19 cellular contexts compared by ENCODE assay signal in the genomic region with DNA sequence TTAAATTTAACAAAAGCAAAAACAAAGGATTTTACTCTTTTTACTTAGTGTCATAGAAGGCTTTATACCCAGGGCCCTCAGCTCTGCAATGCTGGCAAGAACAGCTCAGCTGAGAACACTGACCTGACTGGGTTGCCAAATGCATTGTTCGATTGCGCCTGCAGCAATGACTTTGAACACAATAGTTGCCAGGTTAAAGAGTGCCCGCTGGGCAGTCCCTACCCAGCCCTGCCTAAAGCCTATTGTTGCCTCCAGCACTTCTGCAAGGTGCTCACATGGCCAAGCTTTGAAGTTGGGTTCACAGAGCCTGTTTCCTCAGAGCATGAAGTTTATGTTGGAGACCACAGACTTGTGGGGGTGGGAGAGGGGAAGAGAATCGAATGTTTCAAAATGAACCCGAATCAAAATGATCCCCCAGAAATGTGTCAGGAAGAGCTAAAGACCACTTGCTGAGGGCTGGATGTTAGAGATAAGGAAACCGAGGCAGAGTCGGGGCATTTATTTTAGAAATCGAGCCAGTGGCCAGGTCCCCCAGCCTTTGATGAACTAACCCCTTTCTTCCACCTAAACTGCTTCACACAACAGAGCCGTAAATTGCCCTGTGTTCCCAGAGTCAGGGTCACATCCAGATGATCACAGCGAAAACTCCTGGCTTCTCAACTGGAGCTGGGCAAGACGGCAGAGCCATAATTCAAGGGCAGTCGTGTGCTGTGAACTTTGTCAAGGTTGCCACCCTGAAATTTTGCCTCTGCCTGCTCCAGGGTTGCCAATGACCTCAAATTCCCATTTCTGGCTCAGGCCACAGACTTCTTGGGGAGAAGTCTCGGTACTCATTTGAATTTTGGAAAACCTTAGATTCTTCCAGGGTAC. TPM values are rescaled to one million over a fixed set of nuclear protein-coding genes. Genes with fewer than 3 reads are reported as not detected.
DNase-seq lines count a peak whose midpoint lies in the region; ATAC-seq, FAIRE-seq and TF ChIP-seq lines count a peak whose summit lies in the region.
"Had no signal": no experiment of that assay in that cellular context is flagged by ENCODE, and none has a peak within 500 bp of the region (broad histone marks: within the 10 kb centered on the region; RNA-seq: fewer than 3 reads in every experiment).

No MANE protein-coding gene starts in this region.

- peak; percentile 44 to 68 for DNase-seq in NCI-H2081 (lab: John Stamatoyannopoulos, UW)
- no peak for DNase-seq in NCI-H2081 treated with DMSO at 0.1 percent for 48 hours (lab: John Stamatoyannopoulos, UW)
- peak; percentile 80 for DNase-seq in NCI-H345 (lab: John Stamatoyannopoulos, UW)
- peak in 2 of 6 donors; percentile 36 to 46 for DNase-seq in pancreas
- no peak for DNase-seq in AML-193 (lab: John Stamatoyannopoulos, UW)
- no peak for DNase-seq in lower lobe of right lung
- DNase-seq: CD4-positive, CD25-positive, alpha-beta regulatory T cell; MG63; NCI-H1105 treated with DMSO at 0.1 percent for 48 hours; NCI-H2171 treated with DMSO at 0.1 percent for 48 hours; NCI-H510A treated with DMSO at 0.1 percent for 48 hours; PC-3; T-helper 1 cell had no signal

- H3K9ac ChIP-seq in iPS-20b (ENCODE audit: low read depth, low read length): no peak overlapping the region
- H3K9ac ChIP-seq: KMS-11 had no signal

- H3K4me3 ChIP-seq in iPS-20b (ENCODE audit: low read length) (0 out of 2 replicates have a peak overlapping the region, but pooled peaks have one; percentile 2), pancreas (no peak overlapping the region), lower lobe of right lung (no peak overlapping the region)
- H3K4me3 ChIP-seq: MG63, SJSA1 had no signal

- 57 to 59% methylated on average over 13 of the region's 13 CpGs for WGBS in pancreas, 2 donors

- H3K4me1 ChIP-seq in iPS-20b (ENCODE audit: insufficient read depth, low read length) (peaks cover 13% of the 10 kb centered on the region; the same call in 1 of the 2 replicates), pancreas (peaks cover 13 to 24% (median 16%) of the 10 kb centered on the region in 3 donors), lower lobe of right lung (no peaks in the 10 kb centered on the region)
- H3K4me1 ChIP-seq: SJSA1 had no signal

- no peak for FAIRE-seq in pancreas (lab: Jason Lieb, UNC)
- FAIRE-seq: H54 had no signal

- intact Hi-C loops in pancreas (cut with DNase I): no loop called here
- intact Hi-C loops in lower lobe of right lung (cut with DNase I): no loop called here

- H3K27me3 ChIP-seq in iPS-20b (ENCODE audit: insufficient read depth, low read length) (peaks cover 6% of the 10 kb centered on the region; the same call in 1 of the 2 replicates), pancreas (no peaks in the 10 kb centered on the region), lower lobe of right lung (ENCODE audit: low read depth) (no peaks in the 10 kb centered on the region)
- H3K27me3 ChIP-seq: MG63, SJSA1 had no signal

- H3K36me3 ChIP-seq in iPS-20b (ENCODE audit: insufficient read depth, low read depth, low read length) (no peaks in the 10 kb centered on the region), pancreas (no peaks in the 10 kb centered on the region), lower lobe of right lung (no peaks in the 10 kb centered on the region)
- H3K36me3 ChIP-seq: MG63, SJSA1 had no signal

- no peak overlapping the region for H3K27ac ChIP-seq in iPS-20b (ENCODE audit: low read length)
- no peak overlapping the region for H3K27ac ChIP-seq in pancreas
- H3K27ac ChIP-seq in lower lobe of right lung: no peak overlapping the region
- H3K27ac ChIP-seq: KMS-11, SJSA1 had no signal

- ATAC-seq in pancreas: peak in 3 of 4 donors; percentile 50 to 74 (median 68)
- ATAC-seq in lower lobe of right lung: no peak
- no peak for ATAC-seq in HG03571 (IDR thresholded peaks at IDR 0.05; ENCODE audit: unreplicated experiment)
- ATAC-seq: PC-3 had no signal

- H3K9me3 ChIP-seq in iPS-20b (ENCODE audit: insufficient read depth, low read depth, low read length): no peaks in the 10 kb centered on the region
- H3K9me3 ChIP-seq in pancreas: no peaks in the 10 kb centered on the region
- H3K9me3 ChIP-seq in lower lobe of right lung: no peaks in the 10 kb centered on the region
- H3K9me3 ChIP-seq: MG63, SJSA1 had no signal

- TF ChIP-seq CTCF in pancreas (IDR thresholded peaks at IDR 0.05): no peak
- no peak for TF ChIP-seq CTCF in lower lobe of right lung (IDR thresholded peaks at IDR 0.05)

RNA-seq across cellular contexts. Expression of a gene that starts 55.0 kb away (rescaled TPM):
- 10 to 100 TPM; 14.2 to 30.1 (median 18.3) TPM for total RNA-seq in pancreas
- polyA plus RNA-seq in pancreas: 10 to 100 TPM; 15.6 to 30.4 TPM
- total RNA-seq in lower lobe of right lung: 23.5 TPM
- total RNA-seq: A673; CD4-positive, CD25-positive, alpha-beta regulatory T cell had no signal
- polyA plus RNA-seq: CD4-positive, CD25-positive, alpha-beta regulatory T cell had no signal

Comparison
In these comparisons a context has a peak if more than half of its experiments do, and no peak if none do; other contexts are left out.
1. DNase-seq: peak in NCI-H2081 (2 of 2) and NCI-H345 (single experiment); none in NCI-H2081 treated with DMSO at 0.1 percent for 48 hours (single experiment), AML-193 (0 of 2) and lower lobe of right lung (single experiment).
2. ATAC-seq: peak in pancreas (3 of 4); none in lower lobe of right lung (0 of 2) and HG03571 (single experiment).